In genomic region chr1:1307261-1307907, GRCh38 we compare ENCODE assay signal across 1 cellular context.
TF ChIP-seq lines count a peak whose summit lies in the region.

No MANE protein-coding gene starts in this region.

TF ChIP-seq in HEK293, 187 proteins besides CTCF, POLR2A, EP300 and RAD21 (continued from another document and continues in another):
- no peak for TF ChIP-seq REST (tag by site-specific recombination; IDR thresholded peaks at IDR 0.05)
- no peak for TF ChIP-seq ZNF791 (tag by site-specific recombination; IDR thresholded peaks at IDR 0.05)
- no peak for TF ChIP-seq ZNF354C (tag by site-specific recombination; IDR thresholded peaks at IDR 0.05; ENCODE audit: borderline replicate concordance, low read depth)
- no peak for TF ChIP-seq ZNF433 (tag by site-specific recombination; IDR thresholded peaks at IDR 0.05; ENCODE audit: low read depth)
- no peak for TF ChIP-seq ZNF138 (tag by site-specific recombination; IDR thresholded peaks at IDR 0.05; ENCODE audit: borderline replicate concordance)
- TF ChIP-seq ZNF426 (tag by site-specific recombination; IDR thresholded peaks at IDR 0.05): no peak
- no peak for TF ChIP-seq ZNF416 (tag by site-specific recombination; IDR thresholded peaks at IDR 0.05)
- TF ChIP-seq FEZF1 (tag by site-specific recombination; IDR thresholded peaks at IDR 0.05): no peak
- no peak for TF ChIP-seq ZNF596 (tag by site-specific recombination; IDR thresholded peaks at IDR 0.05)
- no peak for TF ChIP-seq ZNF211 (tag by site-specific recombination; IDR thresholded peaks at IDR 0.05; ENCODE audit: low read depth)
- TF ChIP-seq ZNF654 (tag by site-specific recombination; IDR thresholded peaks at IDR 0.05; ENCODE audit: low read depth): no peak
- no peak for TF ChIP-seq ZNF518A (tag by site-specific recombination; conservative IDR thresholded peaks at IDR 0.05; ENCODE audit: low read depth)
- no peak for TF ChIP-seq ZNF280D (tag by site-specific recombination; IDR thresholded peaks at IDR 0.05)
- no peak for TF ChIP-seq ZNF670 (tag by site-specific recombination; IDR thresholded peaks at IDR 0.05; ENCODE audit: low read depth)
- no peak for TF ChIP-seq ZNF660 (tag by site-specific recombination; IDR thresholded peaks at IDR 0.05)
- TF ChIP-seq ZNF548 (tag by site-specific recombination; IDR thresholded peaks at IDR 0.05): no peak
- TF ChIP-seq OVOL3 (tag by site-specific recombination; IDR thresholded peaks at IDR 0.05): no peak
- no peak for TF ChIP-seq ATF2 (tag by site-specific recombination; IDR thresholded peaks at IDR 0.05; ENCODE audit: low read depth)
- no peak for TF ChIP-seq HOXD13 (CRISPR knock-in tag; IDR thresholded peaks at IDR 0.05; ENCODE audit: borderline replicate concordance)
- no peak for TF ChIP-seq ZNF624 (tag by site-specific recombination; IDR thresholded peaks at IDR 0.05)
- TF ChIP-seq ZBTB44 (tag by site-specific recombination; IDR thresholded peaks at IDR 0.05): no peak
- TF ChIP-seq ZSCAN5A (tag by site-specific recombination; IDR thresholded peaks at IDR 0.05): no peak
- TF ChIP-seq ZNF214 (tag by site-specific recombination; IDR thresholded peaks at IDR 0.05; ENCODE audit: borderline replicate concordance): no peak
- no peak for TF ChIP-seq WT1 (tag by site-specific recombination; IDR thresholded peaks at IDR 0.05)
- no peak for TF ChIP-seq SP7 (tag by site-specific recombination; IDR thresholded peaks at IDR 0.05)
- no peak for TF ChIP-seq ZNF266 (tag by site-specific recombination; IDR thresholded peaks at IDR 0.05; ENCODE audit: low read depth)
- TF ChIP-seq ZBTB48 (tag by site-specific recombination; IDR thresholded peaks at IDR 0.05): no peak; the same call in 1 of the 2 replicates
- peak; percentile 60; the same call in 1 of the 2 replicates for TF ChIP-seq PATZ1 (tag by site-specific recombination; IDR thresholded peaks at IDR 0.05)
- TF ChIP-seq ZNF747 (tag by site-specific recombination; IDR thresholded peaks at IDR 0.05): no peak
- no peak for TF ChIP-seq ZSCAN23 (tag by site-specific recombination; IDR thresholded peaks at IDR 0.05)
- no peak for TF ChIP-seq ZNF580 (tag by site-specific recombination; IDR thresholded peaks at IDR 0.05)
- TF ChIP-seq ZNF174 (tag by site-specific recombination; IDR thresholded peaks at IDR 0.05): no peak
- TF ChIP-seq ZFHX2 (tag by site-specific recombination; conservative IDR thresholded peaks at IDR 0.05): peak; percentile 95
- TF ChIP-seq KLF9 (tag by site-specific recombination; IDR thresholded peaks at IDR 0.05; ENCODE audit: low read depth): 0 out of 2 replicates have a peak, but pooled peaks have one; percentile 23
- no peak for TF ChIP-seq ZBTB17 (tag by site-specific recombination; IDR thresholded peaks at IDR 0.05)
- no peak; the same call in 1 of the 2 replicates for TF ChIP-seq ZNF2 (tag by site-specific recombination; IDR thresholded peaks at IDR 0.05)
- TF ChIP-seq ZNF248 (tag by site-specific recombination; IDR thresholded peaks at IDR 0.05): no peak
- peak; percentile 59; the same call in 1 of the 2 replicates for TF ChIP-seq KLF1 (tag by site-specific recombination; IDR thresholded peaks at IDR 0.05)
- TF ChIP-seq ZNF48 (tag by site-specific recombination; IDR thresholded peaks at IDR 0.05): no peak
- TF ChIP-seq SALL2 (tag by site-specific recombination; IDR thresholded peaks at IDR 0.05; ENCODE audit: borderline replicate concordance): no peak
- peak; percentile 87 for TF ChIP-seq EGR2 (tag by site-specific recombination; IDR thresholded peaks at IDR 0.05; ENCODE audit: low read depth)
- TF ChIP-seq BCL11A (tag by site-specific recombination; IDR thresholded peaks at IDR 0.05; ENCODE audit: low read depth): peak; percentile 77
- TF ChIP-seq IKZF3 (tag by site-specific recombination; IDR thresholded peaks at IDR 0.05): no peak
- no peak for TF ChIP-seq ZNF324 (tag by site-specific recombination; IDR thresholded peaks at IDR 0.05)
- TF ChIP-seq ZNF629 (tag by site-specific recombination; IDR thresholded peaks at IDR 0.05): no peak
- TF ChIP-seq RBAK (tag by site-specific recombination; IDR thresholded peaks at IDR 0.05): no peak
- no peak for TF ChIP-seq SCRT2 (tag by site-specific recombination; IDR thresholded peaks at IDR 0.05)
- no peak for TF ChIP-seq ZNF366 (tag by site-specific recombination; conservative IDR thresholded peaks at IDR 0.05)
- TF ChIP-seq ZNF501 (tag by site-specific recombination; IDR thresholded peaks at IDR 0.05): no peak
